9 cellular contexts compared by ENCODE assay signal in the genomic region with DNA sequence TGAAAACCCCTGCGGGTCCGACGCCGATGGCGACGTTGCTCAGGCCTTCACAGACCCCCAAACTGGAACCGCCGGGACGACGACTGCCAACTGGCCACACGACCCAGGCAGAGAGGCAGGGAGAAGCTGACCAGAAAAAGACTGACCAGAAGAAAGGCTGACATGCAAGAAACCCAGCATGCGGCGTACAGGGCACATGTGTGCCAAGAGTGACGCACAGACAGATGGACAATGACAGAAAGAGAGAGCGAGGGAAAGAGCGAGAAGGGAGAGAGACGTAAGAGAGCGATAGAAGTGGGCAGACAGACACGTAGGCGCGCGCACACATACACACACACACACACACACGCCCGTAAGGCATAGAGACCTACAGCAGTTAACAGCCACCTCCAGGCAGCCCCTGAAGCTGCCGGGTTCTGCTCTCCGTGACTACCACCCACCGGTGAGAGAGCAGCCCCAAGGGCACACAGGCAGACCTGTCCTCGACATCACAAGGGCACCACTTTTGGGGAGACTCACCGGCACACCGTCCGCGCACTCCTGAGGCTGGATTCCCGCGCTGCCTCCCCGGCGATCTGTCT.
DNase-seq lines count a peak whose midpoint lies in the region; ATAC-seq and TF ChIP-seq lines count a peak whose summit lies in the region.
"Had no signal": no experiment of that assay in that cellular context is flagged by ENCODE, and none has a peak within 500 bp of the region (broad histone marks: within the 10 kb centered on the region; RNA-seq: fewer than 3 reads in every experiment).

No MANE protein-coding gene starts in this region.

- H3K4me3 ChIP-seq in left lung (peak overlapping the region; percentile 18 to 25), smooth muscle cell (peak overlapping the region; percentile 55)
- H3K4me3 ChIP-seq in CD8-positive, alpha-beta memory T cell (ENCODE audit: low read length): no peak overlapping the region
- H3K4me3 ChIP-seq: PC-9 had no signal

- H3K27ac ChIP-seq in H9 (ENCODE audit: insufficient read length, low read depth, low read length) (no peak overlapping the region), left lung (no peak overlapping the region), smooth muscle cell (ENCODE audit: low read depth) (no peak overlapping the region), foreskin keratinocyte (no peak overlapping the region)
- no peak overlapping the region for H3K27ac ChIP-seq in CD8-positive, alpha-beta memory T cell (ENCODE audit: low read depth, low read length)
- H3K27ac ChIP-seq: PC-9 had no signal

- H3K36me3 Mint-ChIP-seq in H9 (ENCODE audit: insufficient read depth in 1 of 3, low read depth in 3 of 3): peaks cover 16 to 24% (median 21%) of the 10 kb centered on the region in 3 experiments; a peak in 6 of 7 replicates
- H3K36me3 Mint-ChIP-seq in chondrocyte (ENCODE audit: low read depth): peaks cover 3% of the 10 kb centered on the region
- no peaks in the 10 kb centered on the region for H3K36me3 Mint-ChIP-seq in CD8-positive, alpha-beta memory T cell

- no peak overlapping the region for H2AK5ac ChIP-seq in H9 (ENCODE audit: insufficient read length, low read length)

- H4K20me1 ChIP-seq in H9 (ENCODE audit: control insufficient read depth, insufficient read depth, insufficient read length) (no peaks in the 10 kb centered on the region), smooth muscle cell (ENCODE audit: low read depth) (no peaks in the 10 kb centered on the region)

- no peak overlapping the region for H3K14ac ChIP-seq in H9 (ENCODE audit: insufficient read depth, low read length)

- H3K27ac Mint-ChIP-seq in H9 (no peak overlapping the region; a peak in 1 of 7 replicates), chondrocyte (ENCODE audit: unreplicated experiment) (no peak overlapping the region)
- H3K27ac Mint-ChIP-seq in CD8-positive, alpha-beta memory T cell: no peak overlapping the region

- H3K4me3 Mint-ChIP-seq in H9: peak overlapping the region; percentile 79 to 83
- H3K4me3 Mint-ChIP-seq in chondrocyte (ENCODE audit: unreplicated experiment): peak overlapping the region; percentile 75
- H3K4me3 Mint-ChIP-seq in CD8-positive, alpha-beta memory T cell: peak overlapping the region in 3 of 7 donors; percentile 5 to 74 (median 70)

- H2BK20ac ChIP-seq in H9 (ENCODE audit: low read depth, low read length, poor library complexity, severe bottlenecking): no peak overlapping the region

- ATAC-seq in left lung (no peak), foreskin keratinocyte (no peak)

- H3T11ph ChIP-seq in H9 (ENCODE audit: low read length): no peak overlapping the region

- TF ChIP-seq CTCF in H9 (conservative IDR thresholded peaks at IDR 0.05) (no peak), chondrocyte (IDR thresholded peaks at IDR 0.05) (no peak), left lung (IDR thresholded peaks at IDR 0.05) (no peak), smooth muscle cell (IDR thresholded peaks at IDR 0.05; ENCODE audit: borderline replicate concordance, insufficient read depth, poor library complexity, severe bottlenecking) (no peak), foreskin keratinocyte (conservative IDR thresholded peaks at IDR 0.05) (no peak)

- H3F3A ChIP-seq in smooth muscle cell (ENCODE audit: low read depth): no peaks in the 10 kb centered on the region

- H3K23ac ChIP-seq in H9 (ENCODE audit: insufficient read length, low read depth, low read length): no peak overlapping the region

- H2BK12ac ChIP-seq in H9 (ENCODE audit: insufficient read length, low read depth, low read length): no peak overlapping the region

- H3K36me3 ChIP-seq in left lung (no peaks in the 10 kb centered on the region), smooth muscle cell (ENCODE audit: low read depth) (no peaks in the 10 kb centered on the region)
- no peaks in the 10 kb centered on the region for H3K36me3 ChIP-seq in CD8-positive, alpha-beta memory T cell (ENCODE audit: insufficient read depth, low read length)

- DNase-seq in H9 (no peak), chondrocyte (ENCODE audit: low spot score) (peak; percentile 77), left lung (no peak), smooth muscle cell (lab: John Stamatoyannopoulos, UW; ENCODE audit: unreplicated experiment) (no peak), NCI-H1092 treated with DMSO at 0.1 percent for 48 hours (lab: John Stamatoyannopoulos, UW) (no peak), foreskin keratinocyte (no peak), inferior parietal cortex (ENCODE audit: extremely low spot score) (no peak)
- no peak for DNase-seq in CD8-positive, alpha-beta memory T cell
- DNase-seq: PC-9 had no signal

- POLR2A ChIA-PET in CD8-positive, alpha-beta memory T cell (lab: Charles Lee): no interaction called here

- H3K27me3 ChIP-seq in H9 (ENCODE audit: insufficient read depth, low read length) (no peaks in the 10 kb centered on the region), left lung (no peaks in the 10 kb centered on the region), smooth muscle cell (ENCODE audit: low read depth) (no peaks in the 10 kb centered on the region), foreskin keratinocyte (no peaks in the 10 kb centered on the region)
- H3K27me3 ChIP-seq in CD8-positive, alpha-beta memory T cell (ENCODE audit: insufficient read depth, low read length, poor library complexity, severe bottlenecking): no peaks in the 10 kb centered on the region

- no peak overlapping the region for H3K18ac ChIP-seq in H9 (ENCODE audit: insufficient read length, low read depth, low read length)

- H2AFZ ChIP-seq in H9 (ENCODE audit: low read length) (no peak overlapping the region), smooth muscle cell (ENCODE audit: low read depth) (peak overlapping the region; percentile 79)
- H2AFZ ChIP-seq: PC-9 had no signal

- intact Hi-C loops in left lung (cut with DNase I): no loop called here

- peaks cover 7% of the 10 kb centered on the region for H3K23me2 ChIP-seq in H9 (ENCODE audit: insufficient read length, low read depth, low read length, poor library complexity, severe bottlenecking)

- H3K79me2 ChIP-seq in H9 (ENCODE audit: insufficient read depth, low read length) (no peaks in the 10 kb centered on the region), smooth muscle cell (ENCODE audit: low read depth) (no peaks in the 10 kb centered on the region)

- H3K4ac ChIP-seq in H9 (ENCODE audit: low read depth, low read length): no peak overlapping the region

- H3K4me1 Mint-ChIP-seq in H9 (no peaks in the 10 kb centered on the region), chondrocyte (ENCODE audit: low read depth) (no peaks in the 10 kb centered on the region)
- peaks cover 0 to 4% (median 0%) of the 10 kb centered on the region in 3 donors for H3K4me1 Mint-ChIP-seq in CD8-positive, alpha-beta memory T cell

- no peak overlapping the region for H3K56ac ChIP-seq in H9 (ENCODE audit: insufficient read length, low read depth, low read length)

- H4K5ac ChIP-seq in H9 (ENCODE audit: insufficient read length, low read depth, low read length): no peak overlapping the region

- CTCF ChIA-PET in CD8-positive, alpha-beta memory T cell (lab: Charles Lee): no interaction called here

- H2BK5ac ChIP-seq in H9 (ENCODE audit: insufficient read length, low read length): no peak overlapping the region

- no peak overlapping the region for H2BK120ac ChIP-seq in H9 (ENCODE audit: low read depth, low read length, poor library complexity, severe bottlenecking)

- H3K27me3 Mint-ChIP-seq in H9 (ENCODE audit: low read depth) (peaks cover 3% of the 10 kb centered on the region; the same call in 1 of the 2 replicates), chondrocyte (ENCODE audit: low read depth) (no peaks in the 10 kb centered on the region)
- peaks cover 2 to 7% of the 10 kb centered on the region in 2 donors for H3K27me3 Mint-ChIP-seq in CD8-positive, alpha-beta memory T cell

- H2BK15ac ChIP-seq in H9 (ENCODE audit: low read depth, low read length): no peak overlapping the region

- H3K9me3 ChIP-seq in H9 (ENCODE audit: control insufficient read depth, low read depth, low read length) (peaks cover 14% of the 10 kb centered on the region), left lung (peaks cover 0 to 49% of the 10 kb centered on the region in 2 donors), smooth muscle cell (replicated peaks; ENCODE audit: low read depth) (no peaks in the 10 kb centered on the region)
- no peaks in the 10 kb centered on the region for H3K9me3 ChIP-seq in CD8-positive, alpha-beta memory T cell (ENCODE audit: low read length)

- WGBS in H9 (ENCODE audit: extremely low coverage, insufficient read length, low lambda C conversion rate): no CpG with 5 or more reads among the region's 36 CpGs
- WGBS in smooth muscle cell (ENCODE audit: low lambda C conversion rate): 50% methylated on average over 32 of the region's 36 CpGs

- no peak overlapping the region for H4K91ac ChIP-seq in H9 (ENCODE audit: insufficient read length, low read depth, low read length)

- no peaks in the 10 kb centered on the region for H3K79me1 ChIP-seq in H9 (ENCODE audit: insufficient read depth, low read depth, low read length, poor library complexity, severe bottlenecking)

- H3K9ac ChIP-seq in H9 (ENCODE audit: extremely low read depth, insufficient read length, low read length) (no peak overlapping the region), smooth muscle cell (ENCODE audit: low read depth) (peak overlapping the region; percentile 6)

- H3K4me1 ChIP-seq in H9 (ENCODE audit: insufficient read depth, low read length): no peaks in the 10 kb centered on the region
- no peaks in the 10 kb centered on the region for H3K4me1 ChIP-seq in left lung
- no peaks in the 10 kb centered on the region for H3K4me1 ChIP-seq in smooth muscle cell (ENCODE audit: low read depth)
- no peaks in the 10 kb centered on the region for H3K4me1 ChIP-seq in foreskin keratinocyte
- no peaks in the 10 kb centered on the region for H3K4me1 ChIP-seq in CD8-positive, alpha-beta memory T cell (ENCODE audit: insufficient read depth, low read length)

- H3K4me2 ChIP-seq in H9 (ENCODE audit: insufficient read depth, insufficient read length, low read length) (peak overlapping the region; percentile 34), smooth muscle cell (peak overlapping the region; percentile 76)
- H3K4me2 ChIP-seq: PC-9 had no signal

- no peak overlapping the region for H4K8ac ChIP-seq in H9 (replicated peaks; ENCODE audit: insufficient read length, low read depth, low read length)

- H3K9me3 Mint-ChIP-seq in H9 (peaks cover 45 to 47% of the 10 kb centered on the region in 2 experiments), chondrocyte (ENCODE audit: low read depth) (peaks cover 19% of the 10 kb centered on the region)
- peaks cover 0 to 12% (median 6%) of the 10 kb centered on the region in 5 donors for H3K9me3 Mint-ChIP-seq in CD8-positive, alpha-beta memory T cell
